Comparison of ENCODE assay signal across 1 cellular context in the genomic region with DNA sequence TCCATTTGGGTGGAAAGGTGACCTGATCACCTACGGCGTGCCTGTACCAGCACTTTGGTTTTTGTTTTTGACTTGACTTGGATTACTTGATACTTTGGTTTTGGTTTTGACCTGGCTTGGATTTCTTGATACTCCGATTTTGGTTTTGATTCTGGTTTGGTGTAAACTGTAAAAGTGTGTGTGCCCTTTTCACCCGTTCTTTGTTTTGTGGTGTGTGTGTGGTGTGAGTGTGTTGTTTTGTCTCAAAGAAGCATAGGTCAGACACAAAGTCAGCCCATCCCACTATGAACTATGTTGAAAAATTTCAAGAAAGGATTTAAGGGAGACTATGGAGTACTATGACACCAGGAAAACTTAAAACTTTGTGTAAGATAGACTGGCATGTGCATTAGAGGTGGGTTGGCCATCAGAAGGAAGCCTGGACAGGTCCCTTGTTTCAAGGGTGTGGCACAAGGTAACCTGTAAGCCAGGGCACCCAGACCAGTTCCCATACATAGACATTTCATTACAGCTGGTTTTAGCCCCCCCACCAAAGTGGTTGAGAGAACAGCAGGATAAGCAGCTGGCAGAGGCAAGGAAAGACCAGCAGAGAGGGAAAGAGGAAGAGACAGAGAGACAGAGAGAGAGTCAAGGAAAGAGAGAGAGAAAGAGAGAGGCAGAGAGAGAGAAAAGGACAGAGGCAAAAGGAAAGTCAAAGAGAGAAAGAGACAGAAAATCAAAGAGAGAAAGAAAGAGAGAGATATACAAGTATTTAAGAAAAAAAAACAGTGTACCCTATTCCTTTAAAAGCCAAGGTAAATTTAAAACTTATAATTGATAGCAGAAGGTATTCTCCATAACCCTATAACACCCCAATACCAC.
TF ChIP-seq lines count a peak whose summit lies in the region.
"Not testable (repeated sequence)": the region's sequence is repeated elsewhere in the genome, so short reads cannot be mapped to it uniquely, and the experiment has no call there.

No MANE protein-coding gene starts in this region.

TF ChIP-seq in K562, 482 proteins besides CTCF, POLR2A, EP300 and RAD21 (continued from another document and continues in another):
- TF ChIP-seq, protein P1, sequence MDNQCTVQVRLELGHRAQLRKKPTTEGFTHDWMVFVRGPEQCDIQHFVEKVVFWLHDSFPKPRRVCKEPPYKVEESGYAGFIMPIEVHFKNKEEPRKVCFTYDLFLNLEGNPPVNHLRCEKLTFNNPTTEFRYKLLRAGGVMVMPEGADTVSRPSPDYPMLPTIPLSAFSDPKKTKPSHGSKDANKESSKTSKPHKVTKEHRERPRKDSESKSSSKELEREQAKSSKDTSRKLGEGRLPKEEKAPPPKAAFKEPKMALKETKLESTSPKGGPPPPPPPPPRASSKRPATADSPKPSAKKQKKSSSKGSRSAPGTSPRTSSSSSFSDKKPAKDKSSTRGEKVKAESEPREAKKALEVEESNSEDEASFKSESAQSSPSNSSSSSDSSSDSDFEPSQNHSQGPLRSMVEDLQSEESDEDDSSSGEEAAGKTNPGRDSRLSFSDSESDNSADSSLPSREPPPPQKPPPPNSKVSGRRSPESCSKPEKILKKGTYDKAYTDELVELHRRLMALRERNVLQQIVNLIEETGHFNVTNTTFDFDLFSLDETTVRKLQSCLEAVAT (IDR thresholded peaks at IDR 0.05), result peak; percentile 97 to 99
- TF ChIP-seq, protein P2, sequence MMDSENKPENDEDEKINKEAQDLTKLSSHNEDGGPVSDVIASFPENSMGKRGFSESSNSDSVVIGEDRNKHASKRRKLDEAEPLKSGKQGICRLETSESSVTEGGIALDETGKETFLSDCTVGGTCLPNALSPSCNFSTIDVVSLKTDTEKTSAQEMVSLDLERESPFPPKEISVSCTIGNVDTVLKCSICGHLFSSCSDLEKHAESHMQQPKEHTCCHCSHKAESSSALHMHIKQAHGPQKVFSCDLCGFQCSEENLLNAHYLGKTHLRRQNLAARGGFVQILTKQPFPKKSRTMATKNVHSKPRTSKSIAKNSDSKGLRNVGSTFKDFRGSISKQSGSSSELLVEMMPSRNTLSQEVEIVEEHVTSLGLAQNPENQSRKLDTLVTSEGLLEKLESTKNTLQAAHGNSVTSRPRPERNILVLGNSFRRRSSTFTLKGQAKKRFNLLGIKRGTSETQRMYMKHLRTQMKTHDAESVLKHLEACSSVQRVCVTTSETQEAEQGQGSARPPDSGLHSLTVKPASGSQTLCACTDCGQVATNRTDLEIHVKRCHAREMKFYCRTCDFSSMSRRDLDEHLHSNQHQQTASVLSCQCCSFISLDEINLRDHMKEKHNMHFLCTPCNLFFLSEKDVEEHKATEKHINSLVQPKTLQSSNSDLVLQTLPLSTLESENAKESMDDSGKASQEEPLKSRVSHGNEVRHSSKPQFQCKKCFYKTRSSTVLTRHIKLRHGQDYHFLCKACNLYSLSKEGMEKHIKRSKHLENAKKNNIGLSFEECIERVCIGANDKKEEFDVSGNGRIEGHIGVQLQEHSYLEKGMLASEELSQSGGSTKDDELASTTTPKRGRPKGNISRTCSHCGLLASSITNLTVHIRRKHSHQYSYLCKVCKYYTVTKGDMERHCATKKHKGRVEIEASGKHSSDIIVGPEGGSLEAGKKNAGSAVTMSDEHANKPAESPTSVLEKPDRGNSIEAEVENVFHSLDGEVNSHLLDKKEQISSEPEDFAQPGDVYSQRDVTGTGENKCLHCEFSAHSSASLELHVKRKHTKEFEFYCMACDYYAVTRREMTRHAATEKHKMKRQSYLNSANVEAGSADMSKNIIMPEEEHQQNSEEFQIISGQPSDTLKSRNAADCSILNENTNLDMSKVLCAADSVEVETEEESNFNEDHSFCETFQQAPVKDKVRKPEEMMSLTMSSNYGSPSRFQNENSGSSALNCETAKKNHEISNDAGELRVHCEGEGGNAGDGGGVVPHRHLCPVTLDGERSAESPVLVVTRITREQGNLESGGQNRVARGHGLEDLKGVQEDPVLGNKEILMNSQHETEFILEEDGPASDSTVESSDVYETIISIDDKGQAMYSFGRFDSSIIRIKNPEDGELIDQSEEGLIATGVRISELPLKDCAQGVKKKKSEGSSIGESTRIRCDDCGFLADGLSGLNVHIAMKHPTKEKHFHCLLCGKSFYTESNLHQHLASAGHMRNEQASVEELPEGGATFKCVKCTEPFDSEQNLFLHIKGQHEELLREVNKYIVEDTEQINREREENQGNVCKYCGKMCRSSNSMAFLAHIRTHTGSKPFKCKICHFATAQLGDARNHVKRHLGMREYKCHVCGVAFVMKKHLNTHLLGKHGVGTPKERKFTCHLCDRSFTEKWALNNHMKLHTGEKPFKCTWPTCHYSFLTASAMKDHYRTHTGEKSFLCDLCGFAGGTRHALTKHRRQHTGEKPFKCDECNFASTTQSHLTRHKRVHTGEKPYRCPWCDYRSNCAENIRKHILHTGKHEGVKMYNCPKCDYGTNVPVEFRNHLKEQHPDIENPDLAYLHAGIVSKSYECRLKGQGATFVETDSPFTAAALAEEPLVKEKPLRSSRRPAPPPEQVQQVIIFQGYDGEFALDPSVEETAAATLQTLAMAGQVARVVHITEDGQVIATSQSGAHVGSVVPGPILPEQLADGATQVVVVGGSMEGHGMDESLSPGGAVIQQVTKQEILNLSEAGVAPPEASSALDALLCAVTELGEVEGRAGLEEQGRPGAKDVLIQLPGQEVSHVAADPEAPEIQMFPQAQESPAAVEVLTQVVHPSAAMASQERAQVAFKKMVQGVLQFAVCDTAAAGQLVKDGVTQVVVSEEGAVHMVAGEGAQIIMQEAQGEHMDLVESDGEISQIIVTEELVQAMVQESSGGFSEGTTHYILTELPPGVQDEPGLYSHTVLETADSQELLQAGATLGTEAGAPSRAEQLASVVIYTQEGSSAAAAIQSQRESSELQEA (IDR thresholded peaks at IDR 0.05; ENCODE audit: low read depth), result peak; percentile 40; the same call in 1 of the 2 replicates
- TF ChIP-seq, protein P3, sequence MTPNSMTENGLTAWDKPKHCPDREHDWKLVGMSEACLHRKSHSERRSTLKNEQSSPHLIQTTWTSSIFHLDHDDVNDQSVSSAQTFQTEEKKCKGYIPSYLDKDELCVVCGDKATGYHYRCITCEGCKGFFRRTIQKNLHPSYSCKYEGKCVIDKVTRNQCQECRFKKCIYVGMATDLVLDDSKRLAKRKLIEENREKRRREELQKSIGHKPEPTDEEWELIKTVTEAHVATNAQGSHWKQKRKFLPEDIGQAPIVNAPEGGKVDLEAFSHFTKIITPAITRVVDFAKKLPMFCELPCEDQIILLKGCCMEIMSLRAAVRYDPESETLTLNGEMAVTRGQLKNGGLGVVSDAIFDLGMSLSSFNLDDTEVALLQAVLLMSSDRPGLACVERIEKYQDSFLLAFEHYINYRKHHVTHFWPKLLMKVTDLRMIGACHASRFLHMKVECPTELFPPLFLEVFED (CRISPR knock-in tag; conservative IDR thresholded peaks at IDR 0.05), result peak; percentile 79
- TF ChIP-seq ZFP36 (IDR thresholded peaks at IDR 0.05; ENCODE audit: low read depth, low read length, partially characterized antibody) (peak; percentile 79), KLF1 (tag; IDR thresholded peaks at IDR 0.05) (0 out of 2 replicates have a peak, but pooled peaks have one; percentile 51), ARID2 (IDR thresholded peaks at IDR 0.05) (0 out of 2 replicates have a peak, but pooled peaks have one; percentile 23), NCOR1 (IDR thresholded peaks at IDR 0.05) (peak; percentile 46), HDAC1 (IDR thresholded peaks at IDR 0.05) (peak in 1 of 2 experiments; percentile 44; a peak in 1 of 4 replicates), L3MBTL2 (IDR thresholded peaks at IDR 0.05) (peak; percentile 8; the same call in 1 of the 2 replicates), NCOA1 (IDR thresholded peaks at IDR 0.05; ENCODE audit: low read depth) (peak; percentile 21; the same call in 1 of the 2 replicates), HBP1 (CRISPR knock-in tag; IDR thresholded peaks at IDR 0.05) (peak; percentile 80; the same call in 1 of the 2 replicates), HDAC3 (IDR thresholded peaks at IDR 0.05; ENCODE audit: borderline replicate concordance, partially characterized antibody) (peak; percentile 15), DACH1 (IDR thresholded peaks at IDR 0.05; ENCODE audit: partially characterized antibody) (peak; percentile 35), DNMT1 (IDR thresholded peaks at IDR 0.05) (0 out of 2 replicates have a peak, but pooled peaks have one; percentile 24), ARHGAP35 (IDR thresholded peaks at IDR 0.05; ENCODE audit: partially characterized antibody) (peak; percentile 53), ZC3H8 (IDR thresholded peaks at IDR 0.05) (0 out of 2 replicates have a peak, but pooled peaks have one; percentile 21), ZNF707 (CRISPR knock-in tag; conservative IDR thresholded peaks at IDR 0.05) (0 out of 2 replicates have a peak, but pooled peaks have one; percentile 2), MYC (CRISPR knock-in tag; IDR thresholded peaks at IDR 0.05; ENCODE audit: borderline replicate concordance, low read depth) (0 out of 2 replicates have a peak, but pooled peaks have one; percentile 65)
- TF ChIP-seq, protein P4, sequence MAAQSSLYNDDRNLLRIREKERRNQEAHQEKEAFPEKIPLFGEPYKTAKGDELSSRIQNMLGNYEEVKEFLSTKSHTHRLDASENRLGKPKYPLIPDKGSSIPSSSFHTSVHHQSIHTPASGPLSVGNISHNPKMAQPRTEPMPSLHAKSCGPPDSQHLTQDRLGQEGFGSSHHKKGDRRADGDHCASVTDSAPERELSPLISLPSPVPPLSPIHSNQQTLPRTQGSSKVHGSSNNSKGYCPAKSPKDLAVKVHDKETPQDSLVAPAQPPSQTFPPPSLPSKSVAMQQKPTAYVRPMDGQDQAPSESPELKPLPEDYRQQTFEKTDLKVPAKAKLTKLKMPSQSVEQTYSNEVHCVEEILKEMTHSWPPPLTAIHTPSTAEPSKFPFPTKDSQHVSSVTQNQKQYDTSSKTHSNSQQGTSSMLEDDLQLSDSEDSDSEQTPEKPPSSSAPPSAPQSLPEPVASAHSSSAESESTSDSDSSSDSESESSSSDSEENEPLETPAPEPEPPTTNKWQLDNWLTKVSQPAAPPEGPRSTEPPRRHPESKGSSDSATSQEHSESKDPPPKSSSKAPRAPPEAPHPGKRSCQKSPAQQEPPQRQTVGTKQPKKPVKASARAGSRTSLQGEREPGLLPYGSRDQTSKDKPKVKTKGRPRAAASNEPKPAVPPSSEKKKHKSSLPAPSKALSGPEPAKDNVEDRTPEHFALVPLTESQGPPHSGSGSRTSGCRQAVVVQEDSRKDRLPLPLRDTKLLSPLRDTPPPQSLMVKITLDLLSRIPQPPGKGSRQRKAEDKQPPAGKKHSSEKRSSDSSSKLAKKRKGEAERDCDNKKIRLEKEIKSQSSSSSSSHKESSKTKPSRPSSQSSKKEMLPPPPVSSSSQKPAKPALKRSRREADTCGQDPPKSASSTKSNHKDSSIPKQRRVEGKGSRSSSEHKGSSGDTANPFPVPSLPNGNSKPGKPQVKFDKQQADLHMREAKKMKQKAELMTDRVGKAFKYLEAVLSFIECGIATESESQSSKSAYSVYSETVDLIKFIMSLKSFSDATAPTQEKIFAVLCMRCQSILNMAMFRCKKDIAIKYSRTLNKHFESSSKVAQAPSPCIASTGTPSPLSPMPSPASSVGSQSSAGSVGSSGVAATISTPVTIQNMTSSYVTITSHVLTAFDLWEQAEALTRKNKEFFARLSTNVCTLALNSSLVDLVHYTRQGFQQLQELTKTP (IDR thresholded peaks at IDR 0.05; ENCODE audit: low read depth in 1 of 2, partially characterized antibody in 2 of 2), result peak in 1 of 2 experiments; percentile 58
- TF ChIP-seq, protein P5, sequence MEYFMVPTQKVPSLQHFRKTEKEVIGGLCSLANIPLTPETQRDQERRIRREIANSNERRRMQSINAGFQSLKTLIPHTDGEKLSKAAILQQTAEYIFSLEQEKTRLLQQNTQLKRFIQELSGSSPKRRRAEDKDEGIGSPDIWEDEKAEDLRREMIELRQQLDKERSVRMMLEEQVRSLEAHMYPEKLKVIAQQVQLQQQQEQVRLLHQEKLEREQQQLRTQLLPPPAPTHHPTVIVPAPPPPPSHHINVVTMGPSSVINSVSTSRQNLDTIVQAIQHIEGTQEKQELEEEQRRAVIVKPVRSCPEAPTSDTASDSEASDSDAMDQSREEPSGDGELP (CRISPR knock-in tag; IDR thresholded peaks at IDR 0.05; ENCODE audit: borderline replicate concordance), result peak; percentile 12; the same call in 1 of the 2 replicates
- TF ChIP-seq, protein P6, sequence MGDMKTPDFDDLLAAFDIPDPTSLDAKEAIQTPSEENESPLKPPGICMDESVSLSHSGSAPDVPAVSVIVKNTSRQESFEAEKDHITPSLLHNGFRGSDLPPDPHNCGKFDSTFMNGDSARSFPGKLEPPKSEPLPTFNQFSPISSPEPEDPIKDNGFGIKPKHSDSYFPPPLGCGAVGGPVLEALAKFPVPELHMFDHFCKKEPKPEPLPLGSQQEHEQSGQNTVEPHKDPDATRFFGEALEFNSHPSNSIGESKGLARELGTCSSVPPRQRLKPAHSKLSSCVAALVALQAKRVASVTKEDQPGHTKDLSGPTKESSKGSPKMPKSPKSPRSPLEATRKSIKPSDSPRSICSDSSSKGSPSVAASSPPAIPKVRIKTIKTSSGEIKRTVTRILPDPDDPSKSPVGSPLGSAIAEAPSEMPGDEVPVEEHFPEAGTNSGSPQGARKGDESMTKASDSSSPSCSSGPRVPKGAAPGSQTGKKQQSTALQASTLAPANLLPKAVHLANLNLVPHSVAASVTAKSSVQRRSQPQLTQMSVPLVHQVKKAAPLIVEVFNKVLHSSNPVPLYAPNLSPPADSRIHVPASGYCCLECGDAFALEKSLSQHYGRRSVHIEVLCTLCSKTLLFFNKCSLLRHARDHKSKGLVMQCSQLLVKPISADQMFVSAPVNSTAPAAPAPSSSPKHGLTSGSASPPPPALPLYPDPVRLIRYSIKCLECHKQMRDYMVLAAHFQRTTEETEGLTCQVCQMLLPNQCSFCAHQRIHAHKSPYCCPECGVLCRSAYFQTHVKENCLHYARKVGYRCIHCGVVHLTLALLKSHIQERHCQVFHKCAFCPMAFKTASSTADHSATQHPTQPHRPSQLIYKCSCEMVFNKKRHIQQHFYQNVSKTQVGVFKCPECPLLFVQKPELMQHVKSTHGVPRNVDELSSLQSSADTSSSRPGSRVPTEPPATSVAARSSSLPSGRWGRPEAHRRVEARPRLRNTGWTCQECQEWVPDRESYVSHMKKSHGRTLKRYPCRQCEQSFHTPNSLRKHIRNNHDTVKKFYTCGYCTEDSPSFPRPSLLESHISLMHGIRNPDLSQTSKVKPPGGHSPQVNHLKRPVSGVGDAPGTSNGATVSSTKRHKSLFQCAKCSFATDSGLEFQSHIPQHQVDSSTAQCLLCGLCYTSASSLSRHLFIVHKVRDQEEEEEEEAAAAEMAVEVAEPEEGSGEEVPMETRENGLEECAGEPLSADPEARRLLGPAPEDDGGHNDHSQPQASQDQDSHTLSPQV (IDR thresholded peaks at IDR 0.05), result peak; percentile 26; the same call in 1 of the 2 replicates
- not testable (repeated sequence) for TF ChIP-seq MYC (IDR thresholded peaks at IDR 0.05; ENCODE audit: low read depth, low read length)
